Comparison of ENCODE assay signal across 38 cellular contexts in the genomic region with DNA sequence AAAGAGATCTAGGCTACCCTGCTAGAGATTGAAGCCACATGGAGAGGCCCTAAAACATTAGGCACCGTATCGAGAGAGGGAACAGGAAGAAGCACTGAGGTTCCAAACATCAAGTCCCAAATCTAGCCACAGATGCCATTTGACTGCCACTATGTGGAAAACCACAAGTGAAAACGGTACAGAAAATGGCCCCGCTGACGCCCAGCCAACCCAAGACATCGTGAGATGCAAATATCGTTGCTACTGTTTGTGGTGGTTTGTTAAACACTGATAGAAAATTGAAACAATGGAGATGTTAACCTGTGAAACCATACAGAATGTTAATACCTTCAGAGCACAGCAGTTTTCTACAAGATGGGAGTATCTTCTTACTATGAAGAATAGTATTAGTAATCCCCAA.
"Had no signal": no experiment of that assay in that cellular context is flagged by ENCODE, and none has a peak within 500 bp of the region (broad histone marks: within the 10 kb centered on the region; RNA-seq: fewer than 3 reads in every experiment).

No MANE protein-coding gene starts in this region.

- DNase-seq: activated CD4-positive, alpha-beta memory T cell treated with anti-CD3 and anti-CD28 coated beads, Interleukin-2, amount 10 ng/mL, durations not matched to agents 7 days and 5 days; activated CD4-positive, alpha-beta T cell treated with anti-CD3 and anti-CD28 coated beads for 1 hour; activated CD4-positive, alpha-beta T cell treated with anti-CD3 and anti-CD28 coated beads for 36 hours; activated CD4-positive, alpha-beta T cell treated with anti-CD3 and anti-CD28 coated beads for 48 hours; activated CD4-positive, alpha-beta T cell treated with anti-CD3 and anti-CD28 coated beads, Interleukin-2, amount 10 ng/mL, durations not matched to agents 7 days and 5 days; activated CD4-positive, alpha-beta T cell treated with anti-CD3 and anti-CD28 coated beads, Interleukin-2, amount 50 U/mL, for 48 hours; activated CD4-positive, CD25-positive, alpha-beta regulatory T cell; activated CD8-positive, alpha-beta memory T cell treated with anti-CD3 and anti-CD28 coated beads for 24 hours; activated CD8-positive, alpha-beta memory T cell treated with anti-CD3 and anti-CD28 coated beads, Interleukin-2, amount 10 ng/mL, durations not matched to agents 7 days and 5 days; activated CD8-positive, alpha-beta memory T cell treated with anti-CD3 and anti-CD28 coated beads, Interleukin-2, amount 50 U/mL, for 48 hours; activated CD8-positive, alpha-beta T cell treated with anti-CD3 and anti-CD28 coated beads, Interleukin-2, amount 10 ng/mL, durations not matched to agents 7 days and 5 days; activated effector memory CD4-positive, alpha-beta T cell treated with Interleukin-2 at 50 U/mL for 16 hours; activated gamma-delta T cell; activated naive CD4-positive, alpha-beta T cell treated with anti-CD3 and anti-CD28 coated beads, Interleukin-2, amount 10 ng/mL, durations not matched to agents 7 days and 5 days; activated naive CD4-positive, alpha-beta T cell treated with Interleukin-2 at 50 U/mL for 16 hours; activated naive CD8-positive, alpha-beta T cell treated with anti-CD3 and anti-CD28 coated beads, Interleukin-2, amount 10 ng/mL, durations not matched to agents 7 days and 5 days; activated naive CD8-positive, alpha-beta T cell treated with anti-CD3 and anti-CD28 coated beads, Interleukin-2, amount 50 U/mL, for 24 hours; activated T-cell treated with anti-CD3 and anti-CD28 coated beads, Interleukin-2, amount 50 U/mL, for 24 hours; activated T-cell treated with anti-CD3 and anti-CD28 coated beads, Interleukin-2, amount 50 U/mL, for 48 hours; amygdala; anterior cingulate cortex; caudate nucleus; cerebellar nuclear complex; T-helper 1 cell; T-helper 2 cell; T-helper 9 cell had no signal

- ATAC-seq: activated CD4-positive, alpha-beta T cell treated with anti-CD3 and anti-CD28 coated beads for 36 hours; activated CD4-positive, CD25-positive, alpha-beta regulatory T cell treated with anti-CD3 and anti-CD28 coated beads, Interleukin-2, amount 50 U/mL, for 24 hours; activated CD8-positive, alpha-beta memory T cell treated with anti-CD3 and anti-CD28 coated beads, Interleukin-2, amount 10 ng/mL, durations not matched to agents 7 days and 5 days; activated CD8-positive, alpha-beta T cell treated with anti-CD3 and anti-CD28 coated beads, Interleukin-2, amount 10 ng/mL, durations not matched to agents 7 days and 5 days; activated naive CD8-positive, alpha-beta T cell treated with anti-CD3 and anti-CD28 coated beads, Interleukin-2, amount 50 U/mL, for 24 hours; WTC11 had no signal

- H3K27me3 ChIP-seq: ascending aorta, cardiac muscle cell had no signal

- H3K27me3 Mint-ChIP-seq: activated CD4-positive, alpha-beta memory T cell treated with anti-CD3 and anti-CD28 coated beads, Interleukin-2, amount 10 ng/mL, durations not matched to agents 7 days and 5 days; activated CD4-positive, alpha-beta T cell treated with anti-CD3 and anti-CD28 coated beads for 36 hours; activated CD4-positive, alpha-beta T cell treated with anti-CD3 and anti-CD28 coated beads, Interleukin-2, amount 10 ng/mL, durations not matched to agents 7 days and 5 days; activated CD8-positive, alpha-beta memory T cell treated with anti-CD3 and anti-CD28 coated beads, Interleukin-2, amount 10 ng/mL, durations not matched to agents 7 days and 5 days; activated naive CD4-positive, alpha-beta T cell treated with anti-CD3 and anti-CD28 coated beads, Interleukin-2, amount 10 ng/mL, durations not matched to agents 7 days and 5 days; activated naive CD8-positive, alpha-beta T cell; activated naive CD8-positive, alpha-beta T cell treated with anti-CD3 and anti-CD28 coated beads, Interleukin-2, amount 10 ng/mL, durations not matched to agents 7 days and 5 days; activated naive CD8-positive, alpha-beta T cell treated with anti-CD3 and anti-CD28 coated beads, Interleukin-2, amount 50 U/mL, for 24 hours; activated T-cell treated with anti-CD3 and anti-CD28 coated beads, Interleukin-2, amount 50 U/mL, for 24 hours; central memory CD8-positive, alpha-beta T cell had no signal

- H3K4me3 ChIP-seq: ascending aorta, cardiac muscle cell had no signal

- H3K27ac Mint-ChIP-seq: activated CD4-positive, alpha-beta memory T cell treated with anti-CD3 and anti-CD28 coated beads, Interleukin-2, amount 10 ng/mL, durations not matched to agents 7 days and 5 days; activated CD4-positive, alpha-beta T cell treated with anti-CD3 and anti-CD28 coated beads for 36 hours; activated CD4-positive, alpha-beta T cell treated with anti-CD3 and anti-CD28 coated beads, Interleukin-2, amount 10 ng/mL, durations not matched to agents 7 days and 5 days; activated CD8-positive, alpha-beta memory T cell treated with anti-CD3 and anti-CD28 coated beads, Interleukin-2, amount 10 ng/mL, durations not matched to agents 7 days and 5 days; activated CD8-positive, alpha-beta T cell treated with anti-CD3 and anti-CD28 coated beads, Interleukin-2, amount 10 ng/mL, durations not matched to agents 7 days and 5 days; activated naive CD4-positive, alpha-beta T cell treated with anti-CD3 and anti-CD28 coated beads, Interleukin-2, amount 10 ng/mL, durations not matched to agents 7 days and 5 days; activated naive CD4-positive, alpha-beta T cell treated with anti-CD3 and anti-CD28 coated beads, Interleukin-2, amount 50 U/mL, for 24 hours; activated naive CD8-positive, alpha-beta T cell; activated naive CD8-positive, alpha-beta T cell treated with anti-CD3 and anti-CD28 coated beads, Interleukin-2, amount 10 ng/mL, durations not matched to agents 7 days and 5 days; activated naive CD8-positive, alpha-beta T cell treated with anti-CD3 and anti-CD28 coated beads, Interleukin-2, amount 50 U/mL, for 24 hours; activated T-cell treated with anti-CD3 and anti-CD28 coated beads, Interleukin-2, amount 50 U/mL, for 24 hours; activated T-helper 2 cell treated with anti-CD3 and anti-CD28 coated beads, Interferon-gamma antibody, Interleukin-2, Interleukin-4, amounts not matched to agents 10 μg/mL and 5 μg/mL and 100 μg/mL, durations not matched to agents 14 hours and 24 hours and 36 hours; brain; T-helper 1 cell treated with Interleukin-12 subunit alpha and Interleukin-12 subunit beta and Interleukin-4 antibody, amounts not matched to agents 30 μg/mL and 1 μg/mL, for 36 hours; T-helper 2 cell treated with Interferon-gamma antibody and Interleukin-4, amounts not matched to agents 5 μg/mL and 100 μg/mL, for 36 hours; WTC11 had no signal

- H3K4me1 ChIP-seq: ascending aorta had no signal

- H3K27ac ChIP-seq: ascending aorta, cardiac muscle cell, VCaP had no signal

- H3K36me3 ChIP-seq: ascending aorta, cardiac muscle cell had no signal

- H3K9me3 ChIP-seq: ascending aorta had no signal

- H3K9me3 Mint-ChIP-seq: activated CD4-positive, alpha-beta memory T cell treated with anti-CD3 and anti-CD28 coated beads, Interleukin-2, amount 10 ng/mL, durations not matched to agents 7 days and 5 days; activated CD4-positive, alpha-beta T cell treated with anti-CD3 and anti-CD28 coated beads, Interleukin-2, amount 10 ng/mL, durations not matched to agents 7 days and 5 days; activated naive CD4-positive, alpha-beta T cell treated with anti-CD3 and anti-CD28 coated beads, Interleukin-2, amount 10 ng/mL, durations not matched to agents 7 days and 5 days; activated naive CD4-positive, alpha-beta T cell treated with anti-CD3 and anti-CD28 coated beads, Interleukin-2, amount 50 U/mL, for 24 hours; activated T-helper 2 cell treated with anti-CD3 and anti-CD28 coated beads, Interferon-gamma antibody, Interleukin-2, Interleukin-4, amounts not matched to agents 10 μg/mL and 5 μg/mL and 100 μg/mL, durations not matched to agents 14 hours and 24 hours and 36 hours; brain; T-helper 1 cell treated with Interleukin-12 subunit alpha and Interleukin-12 subunit beta and Interleukin-4 antibody, amounts not matched to agents 30 μg/mL and 1 μg/mL, for 36 hours; T-helper 2 cell treated with Interferon-gamma antibody and Interleukin-4, amounts not matched to agents 5 μg/mL and 100 μg/mL, for 36 hours; WTC11 had no signal

- H3K4me3 Mint-ChIP-seq: activated CD4-positive, alpha-beta memory T cell treated with anti-CD3 and anti-CD28 coated beads, Interleukin-2, amount 10 ng/mL, durations not matched to agents 7 days and 5 days; activated CD4-positive, alpha-beta T cell treated with anti-CD3 and anti-CD28 coated beads for 36 hours; activated CD4-positive, alpha-beta T cell treated with anti-CD3 and anti-CD28 coated beads, Interleukin-2, amount 10 ng/mL, durations not matched to agents 7 days and 5 days; activated CD8-positive, alpha-beta memory T cell treated with anti-CD3 and anti-CD28 coated beads, Interleukin-2, amount 10 ng/mL, durations not matched to agents 7 days and 5 days; activated CD8-positive, alpha-beta T cell treated with anti-CD3 and anti-CD28 coated beads, Interleukin-2, amount 10 ng/mL, durations not matched to agents 7 days and 5 days; activated naive CD4-positive, alpha-beta T cell treated with anti-CD3 and anti-CD28 coated beads, Interleukin-2, amount 10 ng/mL, durations not matched to agents 7 days and 5 days; activated naive CD4-positive, alpha-beta T cell treated with anti-CD3 and anti-CD28 coated beads, Interleukin-2, amount 50 U/mL, for 24 hours; activated naive CD8-positive, alpha-beta T cell; activated naive CD8-positive, alpha-beta T cell treated with anti-CD3 and anti-CD28 coated beads, Interleukin-2, amount 10 ng/mL, durations not matched to agents 7 days and 5 days; activated naive CD8-positive, alpha-beta T cell treated with anti-CD3 and anti-CD28 coated beads, Interleukin-2, amount 50 U/mL, for 24 hours; activated T-cell treated with anti-CD3 and anti-CD28 coated beads, Interleukin-2, amount 50 U/mL, for 24 hours; brain; central memory CD8-positive, alpha-beta T cell; T-helper 1 cell treated with Interleukin-12 subunit alpha and Interleukin-12 subunit beta and Interleukin-4 antibody, amounts not matched to agents 30 μg/mL and 1 μg/mL, for 36 hours; T-helper 2 cell treated with Interferon-gamma antibody and Interleukin-4, amounts not matched to agents 5 μg/mL and 100 μg/mL, for 36 hours; WTC11 had no signal

- H3K4me1 Mint-ChIP-seq: activated CD4-positive, alpha-beta memory T cell treated with anti-CD3 and anti-CD28 coated beads, Interleukin-2, amount 10 ng/mL, durations not matched to agents 7 days and 5 days; activated CD4-positive, alpha-beta T cell treated with anti-CD3 and anti-CD28 coated beads for 36 hours; activated CD4-positive, alpha-beta T cell treated with anti-CD3 and anti-CD28 coated beads, Interleukin-2, amount 10 ng/mL, durations not matched to agents 7 days and 5 days; activated CD8-positive, alpha-beta memory T cell treated with anti-CD3 and anti-CD28 coated beads, Interleukin-2, amount 10 ng/mL, durations not matched to agents 7 days and 5 days; activated naive CD4-positive, alpha-beta T cell treated with anti-CD3 and anti-CD28 coated beads, Interleukin-2, amount 10 ng/mL, durations not matched to agents 7 days and 5 days; activated naive CD4-positive, alpha-beta T cell treated with anti-CD3 and anti-CD28 coated beads, Interleukin-2, amount 50 U/mL, for 24 hours; activated naive CD8-positive, alpha-beta T cell treated with anti-CD3 and anti-CD28 coated beads, Interleukin-2, amount 10 ng/mL, durations not matched to agents 7 days and 5 days; activated naive CD8-positive, alpha-beta T cell treated with anti-CD3 and anti-CD28 coated beads, Interleukin-2, amount 50 U/mL, for 24 hours; central memory CD8-positive, alpha-beta T cell; WTC11 had no signal
